In genomic region chr5:143402464-143403356, GRCh38 we compare ENCODE assay signal across 8 cellular contexts. TPM values are rescaled to one million over a fixed set of nuclear protein-coding genes. Genes with fewer than 3 reads are reported as not detected.
A peak's percentile ranks its signal among the peaks of the same experiment; 100 is the strongest.
DNase-seq lines count a peak whose midpoint lies in the region; ATAC-seq, FAIRE-seq and TF ChIP-seq lines count a peak whose summit lies in the region.

No MANE protein-coding gene starts in this region.

- peak overlapping the region; percentile 53 to 86 for H3K9ac ChIP-seq in kidney (ENCODE audit: low read length in 2 of 2)

- H3K27ac Mint-ChIP-seq in activated B cell treated with CpG ODN at 0.5 μM for 24 hours, result peak overlapping the region; percentile 83
- H3K27ac Mint-ChIP-seq in central memory CD8-positive, alpha-beta T cell (ENCODE audit: low read depth), result peak overlapping the region; percentile 97

- H3K4me1 ChIP-seq in kidney (ENCODE audit: control insufficient read depth in 1 of 2, insufficient read depth in 1 of 2, low read depth in 1 of 2, low read length in 2 of 2), result peaks cover 3 to 8% of the 10 kb centered on the region in 2 donors

- ATAC-seq in activated B cell treated with CpG ODN at 0.5 μM for 24 hours (ENCODE audit: low read depth) (peak; percentile 0), GM18870 (IDR thresholded peaks at IDR 0.05; ENCODE audit: unreplicated experiment) (no peak)
- peak; percentile 1 for ATAC-seq in central memory CD8-positive, alpha-beta T cell (replicated peaks; ENCODE audit: extremely low read depth, poor library complexity, severe bottlenecking)

- peak; percentile 35 for DNase-seq in GM10266 (ENCODE audit: extremely low spot score)
- peak; percentile 81 for DNase-seq in NB4 (ENCODE audit: low read depth)
- DNase-seq in activated B cell treated with CpG ODN at 0.5 μM for 24 hours, result peak; percentile 58
- peak; percentile 22 to 48 for DNase-seq in central memory CD8-positive, alpha-beta T cell (ENCODE audit: low spot score in 2 of 2)
- peak; percentile 92 for DNase-seq in kidney
- DNase-seq in stimulated activated CD4-positive, alpha-beta T cell treated with anti-CD3 and anti-CD28 coated beads, Interleukin-12 subunit alpha, Interleukin-12 subunit beta, amount 100 ng/mL, for 4 hours, result peak; percentile 46
- DNase-seq in RKO (ENCODE audit: low spot score), result no peak

- POLR2A ChIA-PET in activated B cell treated with CpG ODN at 0.5 μM for 24 hours (lab: Charles Lee), result interaction anchor here (0.6 to 3.0 kb wide), 20 partner anchors 10 to 789 kb away, joined by 3 to 218 read pairs (median 9); no protein-coding TSS in a partner anchor

- no peaks in the 10 kb centered on the region for H3K9me3 Mint-ChIP-seq in activated B cell treated with CpG ODN at 0.5 μM for 24 hours
- H3K9me3 Mint-ChIP-seq in central memory CD8-positive, alpha-beta T cell, result no peaks in the 10 kb centered on the region

- CTCF ChIA-PET in activated B cell treated with CpG ODN at 0.5 μM for 24 hours (lab: Charles Lee), result interaction anchor here (0.7 to 2.9 kb wide), 13 partner anchors 11 to 514 kb away, joined by 3 to 29 read pairs (median 4); no protein-coding TSS in a partner anchor

- no peaks in the 10 kb centered on the region for H3K27me3 Mint-ChIP-seq in activated B cell treated with CpG ODN at 0.5 μM for 24 hours
- H3K27me3 Mint-ChIP-seq in central memory CD8-positive, alpha-beta T cell, result no peaks in the 10 kb centered on the region

- no peaks in the 10 kb centered on the region for H3K9me3 ChIP-seq in kidney (ENCODE audit: control insufficient read depth in 1 of 2, low read length in 2 of 2)

- peak overlapping the region; percentile 90 for H3K4me3 Mint-ChIP-seq in activated B cell treated with CpG ODN at 0.5 μM for 24 hours
- peak overlapping the region; percentile 95 for H3K4me3 Mint-ChIP-seq in central memory CD8-positive, alpha-beta T cell

- no peaks in the 10 kb centered on the region for H3K36me3 ChIP-seq in kidney (ENCODE audit: control insufficient read depth in 1 of 2, insufficient read depth in 2 of 2, low read length in 2 of 2)

- peak overlapping the region; percentile 95 for H3K4me3 ChIP-seq in NB4 (ENCODE audit: low read depth, low read length)
- peak overlapping the region; percentile 81 to 91 for H3K4me3 ChIP-seq in kidney (ENCODE audit: low read length in 2 of 2)

- TF ChIP-seq POLR2A in NB4 (IDR thresholded peaks at IDR 0.05; ENCODE audit: extremely low read depth, insufficient read length), result no peak

- peak overlapping the region; percentile 91 to 92 for H3K27ac ChIP-seq in kidney (ENCODE audit: low read depth in 2 of 2, low read length in 2 of 2)

- TF ChIP-seq CTCF in GM10266 (IDR thresholded peaks at IDR 0.05; ENCODE audit: control insufficient read depth, insufficient read depth, low read depth, missing control alignments), result no peak
- no peak for TF ChIP-seq CTCF in NB4 (IDR thresholded peaks at IDR 0.05; ENCODE audit: low read depth, low read length)
- TF ChIP-seq CTCF in activated B cell treated with CpG ODN at 0.5 μM for 24 hours (IDR thresholded peaks at IDR 0.05), result no peak
- no peak for TF ChIP-seq CTCF in kidney (IDR thresholded peaks at IDR 0.05; ENCODE audit: borderline replicate concordance, extremely low read depth, insufficient read depth)

- intact Hi-C loops in activated B cell treated with CpG ODN at 0.5 μM for 24 hours (cut with micrococcal nuclease), result loop anchor here (1.0 to 5.0 kb wide), 7 partner anchors 7 to 788 kb away; no protein-coding TSS in a partner anchor
- intact Hi-C loops in kidney (cut with DNase I), result no loop called here

- peaks cover 56% of the 10 kb centered on the region for H3K4me1 Mint-ChIP-seq in activated B cell treated with CpG ODN at 0.5 μM for 24 hours
- peaks cover 42% of the 10 kb centered on the region for H3K4me1 Mint-ChIP-seq in central memory CD8-positive, alpha-beta T cell

- FAIRE-seq in kidney (lab: Jason Lieb, UNC), result no peak

- peaks cover 39% of the 10 kb centered on the region for H3K36me3 Mint-ChIP-seq in activated B cell treated with CpG ODN at 0.5 μM for 24 hours (ENCODE audit: low read depth)
- H3K36me3 Mint-ChIP-seq in central memory CD8-positive, alpha-beta T cell (ENCODE audit: insufficient read depth), result peaks cover 35% of the 10 kb centered on the region

RNA-seq across cellular contexts. Expression of gene NR3C1, which starts 0.8 kb away (rescaled TPM):
- total RNA-seq in activated B cell treated with CpG ODN at 0.5 μM for 24 hours (105 and 110 TPM in 2 replicates), kidney (69.0 TPM)
- 23.4 TPM for polyA plus RNA-seq in kidney (ENCODE audit: insufficient read depth, low read depth, low replicate concordance)
